In the genomic region with DNA sequence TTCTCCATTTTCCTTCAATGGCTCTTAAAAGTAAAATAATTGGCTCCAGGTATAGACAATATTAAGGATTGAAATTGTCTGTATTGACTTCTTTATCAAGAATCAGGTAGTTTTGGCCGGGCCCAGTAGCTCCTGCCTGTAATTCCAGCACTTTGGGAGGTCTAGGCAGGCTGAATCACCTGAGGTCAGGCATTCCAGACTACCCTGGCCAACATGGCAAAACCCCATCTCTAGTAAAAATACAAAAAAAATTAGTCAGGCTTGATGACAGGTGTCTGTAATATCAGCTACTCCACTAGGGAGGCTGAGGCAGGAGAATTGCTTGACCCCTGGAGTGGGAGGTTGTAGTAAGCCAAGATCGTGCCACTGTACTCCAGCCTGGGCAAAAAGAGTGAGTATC, we compare ENCODE assay signal across 26 cellular contexts.
"Had no signal": no experiment of that assay in that cellular context is flagged by ENCODE, and none has a peak within 500 bp of the region (broad histone marks: within the 10 kb centered on the region; RNA-seq: fewer than 3 reads in every experiment).

No MANE protein-coding gene starts in this region.

- DNase-seq: stimulated activated CD4-positive, alpha-beta T cell treated with anti-CD3 and anti-CD28 coated beads, Interleukin-2, amount 100 ng/mL, for 48 hours; stimulated activated CD4-positive, alpha-beta T cell treated with anti-CD3 and anti-CD28 coated beads, Interleukin-4, amount 100 ng/mL, for 1 hour; stimulated activated CD4-positive, alpha-beta T cell treated with anti-CD3 and anti-CD28 coated beads, Interleukin-4, amount 100 ng/mL, for 24 hours; stimulated activated CD4-positive, alpha-beta T cell treated with anti-CD3 and anti-CD28 coated beads, Interleukin-4, amount 100 ng/mL, for 4 hours; stimulated activated CD8-positive, alpha-beta memory T cell treated with anti-CD3 and anti-CD28 coated beads, Interleukin-4, amount 100 ng/mL, for 48 hours; stimulated activated naive B cell treated with anti-CD40 and anti-IgM and Interleukin-4, amounts not matched to agents 10 μg/mL and 1 μg/mL and 100 μg/mL, for 72 hours; stimulated activated naive CD4-positive, alpha-beta T cell; stimulated activated naive CD4-positive, alpha-beta T cell treated with Interleukin-2 at 50 U/mL for 16 hours; stimulated activated naive CD8-positive, alpha-beta T cell treated with anti-CD3 and anti-CD28 coated beads, Interleukin-15, amount 100 ng/mL, for 72 hours; stimulated activated naive CD8-positive, alpha-beta T cell treated with anti-CD3 and anti-CD28 coated beads, Interleukin-15, Interleukin-2, amounts not matched to agents 100 U/mL and 50 U/mL, for 24 hours; stomach; substantia nigra; testis; thyroid gland; tibial artery; transverse colon; trophoblast cell; upper lobe of left lung; upper lobe of right lung; uterus had no signal

- H3K27me3 ChIP-seq: stomach, suprapubic skin, testis, thyroid gland, tibial artery, tibial nerve, transverse colon, upper lobe of left lung, upper lobe of right lung, uterus, vagina had no signal

- H3K4me3 ChIP-seq: stomach, suprapubic skin, testis, thoracic aorta, thyroid gland, tibial artery, tibial nerve, transverse colon, upper lobe of left lung, upper lobe of right lung, uterus, vagina had no signal

- H3K9me3 ChIP-seq: testis, thoracic aorta, thyroid gland, tibial artery, transverse colon, upper lobe of left lung, upper lobe of right lung, uterus, vagina had no signal

- H3K36me3 ChIP-seq: stomach, suprapubic skin, thoracic aorta, thyroid gland, tibial artery, tibial nerve, transverse colon, upper lobe of left lung, upper lobe of right lung, uterus, vagina had no signal

- ATAC-seq: stimulated activated effector memory CD8-positive, alpha-beta T cell treated with anti-CD3 and anti-CD28 coated beads, Interleukin-12 subunit alpha, Interleukin-12 subunit beta, amount 100 ng/mL, for 72 hours; stimulated activated memory B cell treated with anti-CD40 and anti-IgM and Interleukin-4, amounts not matched to agents 10 μg/mL and 1 μg/mL and 100 μg/mL, for 72 hours; stimulated activated naive B cell treated with anti-CD40 and anti-IgM and Interleukin-4, amounts not matched to agents 10 μg/mL and 1 μg/mL and 100 μg/mL, for 72 hours; stimulated activated naive CD8-positive, alpha-beta T cell treated with anti-CD3 and anti-CD28 coated beads, Interleukin-15, amount 100 ng/mL, for 72 hours; stimulated activated naive CD8-positive, alpha-beta T cell treated with anti-CD3 and anti-CD28 coated beads, Interleukin-15, Interleukin-2, amounts not matched to agents 100 U/mL and 50 U/mL, for 24 hours; upper lobe of right lung had no signal

- H3K4me1 ChIP-seq: stomach, suprapubic skin, testis, thyroid gland, tibial artery, tibial nerve, transverse colon, upper lobe of left lung, upper lobe of right lung, uterus, vagina had no signal

- H3K27ac ChIP-seq: stomach, suprapubic skin, testis, thoracic aorta, thyroid gland, tibial artery, tibial nerve, transverse colon, upper lobe of left lung, upper lobe of right lung, uterus, vagina had no signal
